ENCODE assay signal across 7 cellular contexts in genomic region chr12:15997910-15998309, GRCh38.
"Had no signal": no experiment of that assay in that cellular context is flagged by ENCODE, and none has a peak within 500 bp of the region (broad histone marks: within the 10 kb centered on the region; RNA-seq: fewer than 3 reads in every experiment).

No MANE protein-coding gene starts in this region.

- FAIRE-seq: H1, H54, HTR-8/SVneo had no signal

- DNase-seq: H9, HCEC 1CT, KBM-7 had no signal

- ATAC-seq: GM23338 had no signal

- H3K4me2 ChIP-seq: GM23338 had no signal

- H3K4me3 ChIP-seq: GM23338 had no signal

- H2AFZ ChIP-seq: GM23338 had no signal
